In genomic region chr12:6764011-6764828, GRCh38 we compare ENCODE assay signal across 7 cellular contexts. TPM values are rescaled to one million over a fixed set of nuclear protein-coding genes. Genes with fewer than 3 reads are reported as not detected.
A peak's percentile ranks its signal among the peaks of the same experiment; 100 is the strongest.
DNase-seq lines count a peak whose midpoint lies in the region; ATAC-seq and TF ChIP-seq lines count a peak whose summit lies in the region.

No MANE protein-coding gene starts in this region.

- in situ Hi-C loops in GM23248 (cut with MboI) = no loop called here

- peak overlapping the region; percentile 46 for H3K4me3 ChIP-seq in GM06990 (replicated peaks; ENCODE audit: low read depth, low read length)
- H3K4me3 ChIP-seq in GM23248 = peak overlapping the region; percentile 98
- peak overlapping the region; percentile 9 for H3K4me3 ChIP-seq in Jurkat, Clone E6-1 (ENCODE audit: low read length)
- H3K4me3 ChIP-seq in cardiac muscle cell = peak overlapping the region; percentile 93

- DNase-seq in GM06990 (ENCODE audit: extremely low read depth, insufficient read length) (peak; percentile 84), GM23248 (peak; percentile 96), OCI-M1 (lab: John Stamatoyannopoulos, UW) (peak; percentile 93), amniotic stem cell (lab: John Stamatoyannopoulos, UW) (peak; percentile 95), cardiac muscle cell (ENCODE audit: low read depth in 1 of 2, low spot score in 1 of 2) (peak; percentile 97 to 99), omental fat pad (ENCODE audit: low spot score) (peak; percentile 75)
- DNase-seq in Jurkat, Clone E6-1 (ENCODE audit: low read depth, low spot score) = peak; percentile 93

- no peaks in the 10 kb centered on the region for H3K9me2 ChIP-seq in GM23248 (ENCODE audit: insufficient read depth)

- H3K79me2 ChIP-seq in GM23248 (ENCODE audit: insufficient read depth) = peaks cover 24% of the 10 kb centered on the region

- no peaks in the 10 kb centered on the region for H3K9me3 ChIP-seq in GM23248 (ENCODE audit: low read depth)
- no peaks in the 10 kb centered on the region for H3K9me3 ChIP-seq in cardiac muscle cell (ENCODE audit: low read depth)

- no peaks in the 10 kb centered on the region for H3K36me3 ChIP-seq in GM06990 (ENCODE audit: control insufficient read depth, insufficient read depth, low read length)
- no peaks in the 10 kb centered on the region for H3K36me3 ChIP-seq in GM23248 (ENCODE audit: low read depth)
- H3K36me3 ChIP-seq in cardiac muscle cell = no peaks in the 10 kb centered on the region

- H3K27ac ChIP-seq in GM23248 = peak overlapping the region; percentile 73
- peak overlapping the region; percentile 95 for H3K27ac ChIP-seq in cardiac muscle cell

- peak; percentile 79 for ATAC-seq in omental fat pad (ENCODE audit: low FRiP score)

- H4K20me1 ChIP-seq in GM23248 (ENCODE audit: insufficient read depth) = peaks cover under 1% of the 10 kb centered on the region; the same call in 1 of the 2 replicates

- H3K9ac ChIP-seq in GM23248 = peak overlapping the region; percentile 48

- H2AFZ ChIP-seq in GM23248 = peak overlapping the region; percentile 90

- H3K4me1 ChIP-seq in GM23248 (ENCODE audit: insufficient read depth) = peaks cover 37% of the 10 kb centered on the region
- peaks cover 30% of the 10 kb centered on the region for H3K4me1 ChIP-seq in cardiac muscle cell (ENCODE audit: low read depth)

- 1 to 5% methylated on average over 10 to 16 of the region's 16 CpGs for WGBS in GM23248 (ENCODE audit: low coverage in 1 of 2, low lambda C conversion rate in 2 of 2, missing lambda C conversion rate in 2 of 2), 2 experiments

- peak overlapping the region; percentile 72 for H3K4me2 ChIP-seq in GM23248 (ENCODE audit: unreplicated experiment)

- H3F3A ChIP-seq in GM23248 (ENCODE audit: insufficient read depth) = peaks cover 27% of the 10 kb centered on the region

- TF ChIP-seq CTCF in GM06990 (IDR thresholded peaks at IDR 0.05; ENCODE audit: insufficient read depth, low read length, poor library complexity, severe bottlenecking) (no peak), cardiac muscle cell (IDR thresholded peaks at IDR 0.05; ENCODE audit: low read depth, low read length) (no peak), omental fat pad (IDR thresholded peaks at IDR 0.05) (no peak)

- H3K27me3 ChIP-seq in GM06990 (replicated peaks; ENCODE audit: control insufficient read depth, insufficient read depth, low read length) = no peaks in the 10 kb centered on the region
- H3K27me3 ChIP-seq in GM23248 (replicated peaks; ENCODE audit: insufficient read depth) = no peaks in the 10 kb centered on the region
- no peaks in the 10 kb centered on the region for H3K27me3 ChIP-seq in cardiac muscle cell

RNA-seq across cellular contexts. Expression of gene PTMS, which starts 1.9 kb away (rescaled TPM):
- total RNA-seq in GM23248 (2014; rRNA removed; shearing (Covaris generic)) = 109 and 130 TPM in 2 replicates
- polyA plus RNA-seq in GM23248 (2016; fragmentation: Nextera tagmentation; extraction: Ambion mirVana) (238 and 250 TPM in 2 replicates), cardiac muscle cell (426 and 467 TPM in 2 replicates)
- 82.4 TPM for polyA plus RNA-seq in Jurkat, Clone E6-1 (2012; ENCODE audit: insufficient read depth, insufficient read length)
- total RNA-seq in cardiac muscle cell (194 and 290 TPM in 2 replicates), omental fat pad (100 to 1,000 TPM in 2 of 4 donors, 10 to 100 TPM in 2; 77.6 to 143 (median 113) TPM)

RNA-seq across cellular contexts. Expression of gene LAG3, which starts 8.1 kb away (rescaled TPM):
- not detected in 2 replicates for total RNA-seq in GM23248 (2014; rRNA removed; shearing (Covaris generic))
- polyA plus RNA-seq in GM23248 (2016; fragmentation: Nextera tagmentation; extraction: Ambion mirVana) (0.29 TPM in 1 of 2 replicates, not detected in the other), cardiac muscle cell (0.34 TPM in 1 of 2 replicates, not detected in the other)
- polyA plus RNA-seq in Jurkat, Clone E6-1 (2012; ENCODE audit: insufficient read depth, insufficient read length) = 1.5 TPM
- total RNA-seq in cardiac muscle cell (0.15 TPM in 1 of 2 replicates, not detected in the other), omental fat pad (1 to 10 TPM in 2 of 4 donors, under 1 TPM in 2; 0.44 to 2.2 (median 0.92) TPM)

RNA-seq across cellular contexts. Expression of gene MLF2, which starts 11.3 kb away (rescaled TPM):
- total RNA-seq in GM23248 (2014; rRNA removed; shearing (Covaris generic)) = 252 and 313 TPM in 2 replicates
- polyA plus RNA-seq in GM23248 (2016; fragmentation: Nextera tagmentation; extraction: Ambion mirVana) (386 and 389 TPM in 2 replicates), cardiac muscle cell (575 and 592 TPM in 2 replicates)
- polyA plus RNA-seq in Jurkat, Clone E6-1 (2012; ENCODE audit: insufficient read depth, insufficient read length) = 174 TPM
- total RNA-seq in cardiac muscle cell (342 and 449 TPM in 2 replicates), omental fat pad (100 to 1,000 TPM; 127 to 150 (median 129) TPM)

RNA-seq across cellular contexts. Expression of gene CD4, which starts 25.1 kb away (rescaled TPM):
- not detected in 2 replicates for total RNA-seq in GM23248 (2014; rRNA removed; shearing (Covaris generic))
- not detected in 2 replicates for polyA plus RNA-seq in GM23248 (2016; fragmentation: Nextera tagmentation; extraction: Ambion mirVana)
- not detected for polyA plus RNA-seq in Jurkat, Clone E6-1 (2012; ENCODE audit: insufficient read depth, insufficient read length)
- total RNA-seq in cardiac muscle cell = 3.1 and 3.3 TPM in 2 replicates
- 5.2 and 5.9 TPM in 2 replicates for polyA plus RNA-seq in cardiac muscle cell
- 10 to 100 TPM; 19.7 to 26.5 (median 21.8) TPM for total RNA-seq in omental fat pad

RNA-seq across cellular contexts. Expression of gene COPS7A, which starts 40.4 kb away (rescaled TPM):
- total RNA-seq in GM23248 (2014; rRNA removed; shearing (Covaris generic)) = 94.5 and 123 TPM in 2 replicates
- polyA plus RNA-seq in GM23248 (2016; fragmentation: Nextera tagmentation; extraction: Ambion mirVana) (133 and 135 TPM in 2 replicates), cardiac muscle cell (97.7 and 108 TPM in 2 replicates)
- 48.5 TPM for polyA plus RNA-seq in Jurkat, Clone E6-1 (2012; ENCODE audit: insufficient read depth, insufficient read length)
- total RNA-seq in cardiac muscle cell (71.0 and 82.1 TPM in 2 replicates), omental fat pad (10 to 100 TPM; 51.2 to 64.0 (median 62.7) TPM)

Comparison
In these comparisons a context has a peak if more than half of its experiments do, and no peak if none do; other contexts are left out.
1. Peak in every context shown above with its lines: DNase-seq, ATAC-seq, H3K4me3 ChIP-seq and H3K27ac ChIP-seq.
2. H3K4me3 ChIP-seq: peak in every context shown above with its lines; median percentile 98 in GM23248; 93 in cardiac muscle cell; 46 in GM06990; 9 in Jurkat, Clone E6-1.